15 cellular contexts compared by ENCODE assay signal in the genomic region with DNA sequence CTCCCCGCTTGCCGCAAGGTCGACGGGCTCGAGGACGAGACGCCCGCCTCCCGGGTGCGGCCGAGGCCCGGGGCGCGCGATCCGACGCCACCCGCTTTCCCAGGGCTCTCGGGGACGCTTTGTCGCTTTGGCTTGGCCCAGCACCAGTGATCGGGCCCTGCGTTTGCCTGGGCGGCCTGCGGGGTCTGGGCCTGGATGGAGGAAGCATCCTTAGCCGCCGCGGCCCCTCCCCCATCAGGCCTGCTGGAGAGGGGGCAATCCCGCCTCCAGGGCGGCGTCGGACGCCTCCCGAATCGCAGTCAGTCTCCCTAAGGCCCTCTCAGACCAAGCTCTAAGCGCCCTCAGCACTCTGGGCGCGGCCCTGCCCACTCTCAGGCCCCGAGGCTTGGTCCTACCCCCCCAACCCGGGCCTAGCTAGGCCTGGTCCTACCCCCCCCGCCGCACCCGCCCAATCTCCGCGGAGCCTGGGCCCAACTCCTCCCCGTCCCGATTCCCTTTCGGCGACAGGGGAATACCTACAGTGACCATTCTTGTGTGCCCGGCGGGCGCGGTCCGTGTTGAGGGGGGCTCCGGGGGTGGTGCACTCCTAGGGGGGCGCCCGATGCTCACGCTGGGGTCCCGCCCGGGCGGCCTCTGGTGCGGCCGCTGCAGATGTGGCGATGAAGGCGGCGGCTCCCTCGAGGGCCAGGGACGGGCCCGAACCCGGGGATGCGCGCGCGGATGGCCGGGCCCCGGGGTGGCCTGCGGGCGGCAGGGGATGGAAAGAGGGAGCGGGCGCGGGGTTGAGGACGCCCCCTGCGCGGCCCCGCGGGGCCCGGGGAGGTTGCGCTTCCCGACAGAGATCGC. TPM values are rescaled to one million over a fixed set of nuclear protein-coding genes. Genes with fewer than 3 reads are reported as not detected.
DNase-seq lines count a peak whose midpoint lies in the region; ATAC-seq and TF ChIP-seq lines count a peak whose summit lies in the region.
"Had no signal": no experiment of that assay in that cellular context is flagged by ENCODE, and none has a peak within 500 bp of the region (broad histone marks: within the 10 kb centered on the region; RNA-seq: fewer than 3 reads in every experiment).

No MANE protein-coding gene starts in this region.

- H3K4me3 ChIP-seq in heart left ventricle (peak overlapping the region in 10 of 12 donors; percentile 2 to 43 (median 34)), thoracic aorta (peak overlapping the region; percentile 27)

- ATAC-seq in heart left ventricle (no peak), thoracic aorta (ENCODE audit: insufficient number of reproducible peaks, low FRiP score, low read depth) (no peak)
- ATAC-seq: activated T-cell treated with anti-CD3 and anti-CD28 coated beads, Interleukin-2, amount 50 U/mL, for 72 hours; naive thymus-derived CD8-positive, alpha-beta T cell had no signal

- no peak for TF ChIP-seq CTCF in heart left ventricle (IDR thresholded peaks at IDR 0.05)
- no peak for TF ChIP-seq CTCF in thoracic aorta (IDR thresholded peaks at IDR 0.05)
- TF ChIP-seq CTCF in GM10248 (IDR thresholded peaks at IDR 0.05; ENCODE audit: control extremely low read depth, extremely low read depth, low read depth, missing control alignments) = no peak

- WGBS in heart left ventricle, 4 donors = 3 to 20% (median 10%) methylated on average over 19 to 90 of the region's 90 CpGs

- peaks cover 0 to 10% (median 0%) of the 10 kb centered on the region in 9 donors for H3K36me3 ChIP-seq in heart left ventricle
- no peaks in the 10 kb centered on the region for H3K36me3 ChIP-seq in thoracic aorta

- CTCF ChIA-PET in GM10248 (lab: Yijun Ruan, JAX) = interaction anchor here (1.2 to 3.1 kb wide), 3 partner anchors 13 to 186 kb away, joined by 3 to 28 read pairs (median 4); no protein-coding TSS in a partner anchor

- no peak for TF ChIP-seq POLR2A in heart left ventricle (IDR thresholded peaks at IDR 0.05)

- POLR2A ChIA-PET in GM10248 (lab: Yijun Ruan, JAX) = no interaction called here

- H3K4me1 ChIP-seq in heart left ventricle = peaks cover 0 to 43% (median 22%) of the 10 kb centered on the region in 12 donors
- H3K4me1 ChIP-seq in thoracic aorta (ENCODE audit: control insufficient read depth in 1 of 2, low read depth in 2 of 2) = peaks cover 10 to 22% of the 10 kb centered on the region in 2 donors

- DNase-seq in heart left ventricle (no peak), cardiac septum (ENCODE audit: low spot score) (no peak), NCI-H69 (lab: John Stamatoyannopoulos, UW) (peak; percentile 76), hypothalamus (lab: John Stamatoyannopoulos, UW) (peak in 28 of 51 donors; percentile 11 to 64 (median 34)), thoracic aorta (ENCODE audit: low spot score) (no peak), GM10248 (ENCODE audit: extremely low spot score) (no peak), dedifferentiated amniotic fluid mesenchymal stem cell (ENCODE audit: extremely low spot score) (no peak), NOMO-1 (lab: John Stamatoyannopoulos, UW; ENCODE audit: unreplicated experiment in 2 of 2) (no peak)
- DNase-seq: activated CD4-positive, alpha-beta T cell treated with anti-CD3 and anti-CD28 coated beads for 1 hour; immature natural killer cell; Karpas-422; stimulated activated CD4-positive, alpha-beta T cell treated with anti-CD3 and anti-CD28 coated beads, Interleukin-12 subunit alpha, Interleukin-12 subunit beta, amount 100 ng/mL, for 4 hours had no signal

- peaks cover 19 to 59% (median 39%) of the 10 kb centered on the region in 9 donors for H3K27me3 ChIP-seq in heart left ventricle
- H3K27me3 ChIP-seq in thoracic aorta (replicated peaks; ENCODE audit: insufficient read depth) = peaks cover 8% of the 10 kb centered on the region

- intact Hi-C loops in heart left ventricle (cut with DNase I) (loop anchor here in 8 of 10 donors (5.0 to 10.0 kb wide), 5 partner anchors 46 to 188 kb away; a partner anchor contains a TSS), cardiac septum (cut with DNase I) (loop anchor here (5.0 kb wide), 1 partner anchor 98 kb away; a partner anchor contains a TSS)

- H3K27ac ChIP-seq in heart left ventricle (no peak overlapping the region), thoracic aorta (no peak overlapping the region)

- H3K9me3 ChIP-seq in heart left ventricle (no peaks in the 10 kb centered on the region), thoracic aorta (no peaks in the 10 kb centered on the region)

RNA-seq across cellular contexts. Expression of a gene that starts 0.5 kb away (rescaled TPM):
- total RNA-seq in heart left ventricle (under 1 TPM in 8 of 9 donors, not detected in 1; 0.08 to 0.75 (median 0.27) TPM), cardiac septum (0.89 TPM), thoracic aorta (not detected)
- polyA plus RNA-seq in heart left ventricle = under 1 TPM; 0.03 to 0.11 TPM
- total RNA-seq: naive thymus-derived CD8-positive, alpha-beta T cell had no signal
- polyA plus RNA-seq: CD14-positive monocyte; immature natural killer cell; naive thymus-derived CD8-positive, alpha-beta T cell had no signal

RNA-seq across cellular contexts. Expression of a gene that starts 25.3 kb away (rescaled TPM):
- total RNA-seq in heart left ventricle = 1 to 10 TPM; 2.4 to 5.5 (median 3.8) TPM
- 1 to 10 TPM; 4.0 to 8.9 TPM for polyA plus RNA-seq in heart left ventricle
- total RNA-seq in cardiac septum = 5.3 TPM
- total RNA-seq in thoracic aorta = 10 to 100 TPM in 1 of 2 donors, 1 to 10 TPM in 1; 5.4 to 25.0 TPM

RNA-seq across cellular contexts. Expression of a gene that starts 44.9 kb away (rescaled TPM):
- total RNA-seq in heart left ventricle (100 to 1,000 TPM in 6 of 9 donors, 10 to 100 TPM in 3; 69.3 to 210 (median 120) TPM), cardiac septum (100 TPM), thoracic aorta (100 to 1,000 TPM; 121 to 123 TPM)
- 100 to 1,000 TPM in 1 of 2 donors, 10 to 100 TPM in 1; 71.2 to 107 TPM for polyA plus RNA-seq in heart left ventricle

RNA-seq across cellular contexts. Expression of a gene that starts 45.4 kb away (rescaled TPM):
- under 1 TPM in 7 of 9 donors, not detected in 2; 0.18 to 0.69 (median 0.31) TPM for total RNA-seq in heart left ventricle
- under 1 TPM; 0.37 to 0.84 TPM for polyA plus RNA-seq in heart left ventricle
- total RNA-seq in cardiac septum = 0.43 TPM
- total RNA-seq in thoracic aorta = 1 to 10 TPM in 1 of 2 donors, under 1 TPM in 1; 0.35 to 2.0 TPM
- total RNA-seq: naive thymus-derived CD8-positive, alpha-beta T cell had no signal
- polyA plus RNA-seq: immature natural killer cell; naive thymus-derived CD8-positive, alpha-beta T cell had no signal

RNA-seq across cellular contexts. Expression of a gene that starts 48.6 kb away (rescaled TPM):
- total RNA-seq in heart left ventricle = 100 to 1,000 TPM in 8 of 9 donors, 10 to 100 TPM in 1; 69.7 to 207 (median 131) TPM
- 100 to 1,000 TPM; 157 to 242 TPM for polyA plus RNA-seq in heart left ventricle
- total RNA-seq in cardiac septum = 92.9 TPM
- 10 to 100 TPM; 40.4 to 44.1 TPM for total RNA-seq in thoracic aorta

Comparison
In these comparisons a context has a peak if more than half of its experiments do, and no peak if none do; other contexts are left out.
1. DNase-seq: peak in NCI-H69 (single experiment) and hypothalamus (28 of 51); none in heart left ventricle (0 of 5), cardiac septum (single experiment), thoracic aorta (single experiment), GM10248 (single experiment), dedifferentiated amniotic fluid mesenchymal stem cell (single experiment) and NOMO-1 (0 of 2).